In the genomic region with DNA sequence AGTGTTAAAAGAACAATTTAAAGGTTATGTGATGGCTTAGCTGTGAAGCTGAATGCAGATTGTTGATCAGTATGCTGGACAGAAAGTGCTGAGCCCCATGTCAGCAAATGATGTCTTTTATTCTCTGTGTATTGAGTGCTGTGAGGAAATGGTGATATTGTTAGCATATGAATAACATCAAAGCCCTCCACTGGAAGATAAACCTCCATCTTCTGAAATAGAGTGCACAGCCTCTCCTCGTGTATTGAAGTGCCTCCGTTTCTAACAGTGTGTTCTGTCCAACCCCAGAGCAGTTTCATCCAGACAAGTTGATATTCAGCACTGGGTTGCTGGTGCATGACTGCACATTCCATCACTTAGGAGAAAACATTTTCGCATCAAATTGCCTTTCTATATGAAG, we compare ENCODE assay signal across 16 cellular contexts.
DNase-seq lines count a peak whose midpoint lies in the region; TF ChIP-seq lines count a peak whose summit lies in the region.
"Had no signal": no experiment of that assay in that cellular context is flagged by ENCODE, and none has a peak within 500 bp of the region (broad histone marks: within the 10 kb centered on the region; RNA-seq: fewer than 3 reads in every experiment).

No MANE protein-coding gene starts in this region.

- H3K27ac ChIP-seq in neuronal stem cell (replicated peaks; ENCODE audit: low read length): no peak overlapping the region
- H3K27ac ChIP-seq: hepatocyte, KMS-11 had no signal

- no peak overlapping the region for H3K23ac ChIP-seq in neuronal stem cell (ENCODE audit: low read depth, low read length, poor library complexity)

- no peak overlapping the region for H3K18ac ChIP-seq in neuronal stem cell (ENCODE audit: low read length)

- H3K79me1 ChIP-seq in neuronal stem cell (ENCODE audit: low read depth, low read length): no peaks in the 10 kb centered on the region

- no peak overlapping the region for H3K27ac Mint-ChIP-seq in MCF 10A (ENCODE audit: low read depth, unreplicated experiment)
- H3K27ac Mint-ChIP-seq: activated B cell treated with CpG ODN at 0.5 μM for 24 hours; activated T-cell treated with anti-CD3 and anti-CD28 coated beads, Interleukin-2, amount 50 U/mL, for 72 hours; CD4-positive, alpha-beta memory T cell had no signal

- CTCF ChIA-PET in MCF 10A (lab: Yijun Ruan, JAX): no interaction called here

- H3K4me2 ChIP-seq in neuronal stem cell (ENCODE audit: insufficient read depth, low read length, poor library complexity, severe bottlenecking): no peak overlapping the region
- H3K4me2 ChIP-seq: hepatocyte, KMS-11 had no signal

- BruUV-seq in MCF 10A (replicated peaks; lab: Mats Ljungman, UMichigan): no TSS peak

- POLR2A ChIA-PET in MCF 10A (lab: Yijun Ruan, JAX): interaction anchor here (0.5 to 0.6 kb wide), 2 partner anchors 382 to 633 kb away, joined by 3 to 5 read pairs; no protein-coding TSS in a partner anchor

- H3K36me3 Mint-ChIP-seq in MCF 10A (ENCODE audit: insufficient read depth, unreplicated experiment): no peaks in the 10 kb centered on the region
- H3K36me3 Mint-ChIP-seq: CD4-positive, alpha-beta memory T cell had no signal

- H3K4me3 ChIP-seq in fibroblast of mammary gland (ENCODE audit: control insufficient read depth, low read depth, low read length): no peak overlapping the region
- peak overlapping the region in 1 of 2 donors; percentile 2 for H3K4me3 ChIP-seq in neuronal stem cell (ENCODE audit: low read length in 2 of 2)
- no peak overlapping the region for H3K4me3 ChIP-seq in BE2C (ENCODE audit: low read depth, low read length)
- H3K4me3 ChIP-seq: hepatocyte, SK-N-MC, skin epidermis had no signal

- peaks cover 6 to 25% of the 10 kb centered on the region in 2 donors for H3K4me1 ChIP-seq in neuronal stem cell (ENCODE audit: control insufficient read depth in 2 of 2, insufficient read depth in 1 of 2, low read depth in 1 of 2, low read length in 2 of 2)
- no peaks in the 10 kb centered on the region; the same call in none of the 2 replicates for H3K4me1 ChIP-seq in BE2C

- H2BK5ac ChIP-seq in neuronal stem cell (ENCODE audit: low read length): no peak overlapping the region

- H3K4me1 Mint-ChIP-seq in MCF 10A (ENCODE audit: insufficient read depth, unreplicated experiment): peaks cover 8% of the 10 kb centered on the region
- H3K4me1 Mint-ChIP-seq: activated B cell treated with CpG ODN at 0.5 μM for 24 hours; CD4-positive, alpha-beta memory T cell had no signal

- no peak overlapping the region for H3K9ac ChIP-seq in neuronal stem cell (ENCODE audit: low read depth, low read length, poor library complexity)
- H3K9ac ChIP-seq: KMS-11 had no signal

- no peak overlapping the region for H2BK15ac ChIP-seq in neuronal stem cell (ENCODE audit: low read length)

- H4K91ac ChIP-seq in neuronal stem cell (ENCODE audit: low read depth, low read length, poor library complexity): no peak overlapping the region

- H2AK5ac ChIP-seq in neuronal stem cell (ENCODE audit: low read depth, low read length): no peak overlapping the region

- peak; percentile 19 for DNase-seq in ELR (ENCODE audit: low read depth)
- peak; percentile 18 for DNase-seq in NCI-H748 treated with DMSO at 0.1 percent for 48 hours (lab: John Stamatoyannopoulos, UW)
- peak; percentile 6 for DNase-seq in fibroblast of mammary gland (ENCODE audit: low read depth)
- DNase-seq in neuronal stem cell (ENCODE audit: low spot score): no peak
- DNase-seq in BE2C: no peak
- DNase-seq in amniotic stem cell (lab: John Stamatoyannopoulos, UW): no peak
- DNase-seq in MCF 10A (ENCODE audit: unreplicated experiment): no peak
- no peak for DNase-seq in mesenteric fat pad (ENCODE audit: low spot score)
- DNase-seq: activated B cell treated with CpG ODN at 0.5 μM for 24 hours; activated T-cell treated with anti-CD3 and anti-CD28 coated beads, Interleukin-2, amount 50 U/mL, for 72 hours; CD4-positive, alpha-beta memory T cell; NCI-H510A treated with DMSO at 0.1 percent for 48 hours had no signal

- H3K4ac ChIP-seq in neuronal stem cell (ENCODE audit: low read length): no peak overlapping the region

- H2BK120ac ChIP-seq in neuronal stem cell (ENCODE audit: low read depth, low read length): no peak overlapping the region

- no peak overlapping the region for H2BK12ac ChIP-seq in neuronal stem cell (ENCODE audit: low read length)

- TF ChIP-seq CTCF in fibroblast of mammary gland (conservative IDR thresholded peaks at IDR 0.05; ENCODE audit: control insufficient read depth, insufficient read depth, low read depth, low read length) (no peak), BE2C (IDR thresholded peaks at IDR 0.05; ENCODE audit: low read depth, low read length) (no peak), MCF 10A (IDR thresholded peaks at IDR 0.05; ENCODE audit: unreplicated experiment) (no peak)

- H3K27me3 ChIP-seq in neuronal stem cell (ENCODE audit: control insufficient read depth in 3 of 3, insufficient read depth in 3 of 3, low read depth in 1 of 3, low read length in 3 of 3) (no peaks in the 10 kb centered on the region), BE2C (no peaks in the 10 kb centered on the region)
- H3K27me3 ChIP-seq: hepatocyte had no signal

- WGBS in neuronal stem cell (ENCODE audit: extremely low coverage in 2 of 2, insufficient read length in 2 of 2, insufficient replicate concordance in 1 of 2), 2 donors: no CpG with 5 or more reads among the region's 3 CpGs

- no peaks in the 10 kb centered on the region for H3K9me3 Mint-ChIP-seq in MCF 10A (ENCODE audit: unreplicated experiment)
- H3K9me3 Mint-ChIP-seq: activated T-cell treated with anti-CD3 and anti-CD28 coated beads, Interleukin-2, amount 50 U/mL, for 72 hours had no signal

- H3K36me3 ChIP-seq in neuronal stem cell (replicated peaks in 1 of 2; ENCODE audit: control insufficient read depth in 2 of 2, insufficient read depth in 2 of 2, low read length in 2 of 2) (no peaks in the 10 kb centered on the region), BE2C (no peaks in the 10 kb centered on the region)

- no peaks in the 10 kb centered on the region for H3K27me3 Mint-ChIP-seq in MCF 10A (ENCODE audit: insufficient read depth, unreplicated experiment)
- H3K27me3 Mint-ChIP-seq: activated B cell treated with CpG ODN at 0.5 μM for 24 hours; CD4-positive, alpha-beta memory T cell had no signal

- H3K4me3 Mint-ChIP-seq in MCF 10A (ENCODE audit: unreplicated experiment): no peak overlapping the region
- H3K4me3 Mint-ChIP-seq: activated B cell treated with CpG ODN at 0.5 μM for 24 hours; activated T-cell treated with anti-CD3 and anti-CD28 coated beads, Interleukin-2, amount 50 U/mL, for 72 hours; CD4-positive, alpha-beta memory T cell had no signal

- intact Hi-C loops in MCF 10A (cut with micrococcal nuclease): no loop called here

- H2AFZ ChIP-seq in neuronal stem cell (ENCODE audit: low read length): peak overlapping the region; percentile 19
- H2AFZ ChIP-seq: hepatocyte had no signal

- H4K8ac ChIP-seq in neuronal stem cell (ENCODE audit: low read depth, low read length): no peak overlapping the region

- peaks cover 0 to 17% of the 10 kb centered on the region in 2 donors for H3K9me3 ChIP-seq in neuronal stem cell (replicated peaks in 1 of 2; ENCODE audit: control insufficient read depth in 2 of 2, insufficient read depth in 1 of 2, low read depth in 1 of 2, low read length in 2 of 2)
- no peaks in the 10 kb centered on the region for H3K9me3 ChIP-seq in BE2C

- no peak overlapping the region for H3K14ac ChIP-seq in neuronal stem cell (ENCODE audit: low read length)

Comparison
In these comparisons a context has a peak if more than half of its experiments do, and no peak if none do; other contexts are left out.
1. DNase-seq: peak in ELR (single experiment), NCI-H748 treated with DMSO at 0.1 percent for 48 hours (single experiment) and fibroblast of mammary gland (single experiment); none in neuronal stem cell (single experiment), BE2C (single experiment), amniotic stem cell (single experiment), MCF 10A (single experiment) and mesenteric fat pad (single experiment).